ENCODE assay signal across 7 cellular contexts in genomic region chr17:41784207-41784744, GRCh38. TPM values are rescaled to one million over a fixed set of nuclear protein-coding genes. Genes with fewer than 3 reads are reported as not detected.
A peak's percentile ranks its signal among the peaks of the same experiment; 100 is the strongest.
DNase-seq lines count a peak whose midpoint lies in the region; ATAC-seq lines count a peak whose summit lies in the region.
"Had no signal": no experiment of that assay in that cellular context is flagged by ENCODE, and none has a peak within 500 bp of the region (broad histone marks: within the 10 kb centered on the region; RNA-seq: fewer than 3 reads in every experiment).

No MANE protein-coding gene starts in this region.

- H3K9me3 ChIP-seq in T-helper 17 cell (ENCODE audit: control insufficient read depth, low read length, poor library complexity, severe bottlenecking) = no peaks in the 10 kb centered on the region

- ATAC-seq in T-helper 17 cell (no peak), HG03135 (IDR thresholded peaks at IDR 0.05; ENCODE audit: unreplicated experiment) (no peak)

- peaks cover 2% of the 10 kb centered on the region for H3K36me3 Mint-ChIP-seq in T-helper 17 cell (ENCODE audit: low read depth)

- H3K27me3 Mint-ChIP-seq in T-helper 17 cell = peaks cover 32% of the 10 kb centered on the region

- peak overlapping the region; percentile 41 for H3K4me3 Mint-ChIP-seq in T-helper 17 cell

- peak; percentile 85 for DNase-seq in Daoy (ENCODE audit: low read depth)
- DNase-seq in T-helper 17 cell = no peak
- peak; percentile 91 for DNase-seq in left kidney (ENCODE audit: low read depth, low spot score)
- no peak for DNase-seq in activated CD4-positive, alpha-beta T cell treated with anti-CD3 and anti-CD28 coated beads, Interleukin-2, amount 50 U/mL, for 4 hours
- DNase-seq in NCI-H146 (lab: John Stamatoyannopoulos, UW) = no peak

- no peak overlapping the region for H3K27ac Mint-ChIP-seq in T-helper 17 cell

- H3K4me1 Mint-ChIP-seq in T-helper 17 cell = peaks cover 11% of the 10 kb centered on the region

RNA-seq across cellular contexts. Expression of gene JUP, which starts 2.2 kb away (rescaled TPM):
- 32.6 and 36.3 TPM in 2 replicates for total RNA-seq in Daoy (2014; rRNA removed; shearing (Covaris generic))
- 1 to 10 TPM in 1 of 2 donors, under 1 TPM in 1; 0.63 to 1.4 TPM for total RNA-seq in T-helper 17 cell

RNA-seq across cellular contexts. Expression of gene P3H4, which starts 27.5 kb away (rescaled TPM):
- 44.4 and 60.9 TPM in 2 replicates for total RNA-seq in Daoy (2014; rRNA removed; shearing (Covaris generic))
- 1 to 10 TPM; 1.7 to 2.0 TPM for total RNA-seq in T-helper 17 cell

RNA-seq across cellular contexts. Expression of gene FKBP10, which starts 28.5 kb away (rescaled TPM):
- 123 and 139 TPM in 2 replicates for total RNA-seq in Daoy (2014; rRNA removed; shearing (Covaris generic))
- total RNA-seq in T-helper 17 cell = not detected

RNA-seq across cellular contexts. Expression of gene HAP1, which starts 49.8 kb away (rescaled TPM):
- total RNA-seq in Daoy (2014; rRNA removed; shearing (Covaris generic)) = 0.11 TPM in 1 of 2 replicates, not detected in the other
- 1 to 10 TPM in 1 of 2 donors, under 1 TPM in 1; 0.15 to 1.3 TPM for total RNA-seq in T-helper 17 cell
- total RNA-seq: mononuclear cell had no signal

RNA-seq across cellular contexts. Expression of gene NT5C3B, which starts 51.8 kb away (rescaled TPM):
- total RNA-seq in Daoy (2014; rRNA removed; shearing (Covaris generic)) = 67.6 and 79.3 TPM in 2 replicates
- total RNA-seq in T-helper 17 cell = 10 to 100 TPM; 23.1 to 28.9 TPM

Comparison
In these comparisons a context has a peak if more than half of its experiments do, and no peak if none do; other contexts are left out.
1. DNase-seq: peak in Daoy (single experiment) and left kidney (single experiment); none in T-helper 17 cell (0 of 3), activated CD4-positive, alpha-beta T cell treated with anti-CD3 and anti-CD28 coated beads, Interleukin-2, amount 50 U/mL, for 4 hours (0 of 2) and NCI-H146 (single experiment).
2. RNA of gene JUP, which starts 2.2 kb away (total RNA-seq): 32.6 to 36.3 TPM in Daoy; 0.63 to 1.4 TPM in T-helper 17 cell; every median in the first group is over 10 times any median in the second.
3. RNA of gene P3H4, which starts 27.5 kb away (total RNA-seq): 44.4 to 60.9 TPM in Daoy; 1.7 to 2.0 TPM in T-helper 17 cell; every median in the first group is over 10 times any median in the second.
4. RNA of gene FKBP10, which starts 28.5 kb away (total RNA-seq): 123 to 139 TPM in Daoy; not detected in T-helper 17 cell; every median in the first group is over 100 times any median in the second.